Comparison of ENCODE assay signal across 8 cellular contexts in the genomic region with DNA sequence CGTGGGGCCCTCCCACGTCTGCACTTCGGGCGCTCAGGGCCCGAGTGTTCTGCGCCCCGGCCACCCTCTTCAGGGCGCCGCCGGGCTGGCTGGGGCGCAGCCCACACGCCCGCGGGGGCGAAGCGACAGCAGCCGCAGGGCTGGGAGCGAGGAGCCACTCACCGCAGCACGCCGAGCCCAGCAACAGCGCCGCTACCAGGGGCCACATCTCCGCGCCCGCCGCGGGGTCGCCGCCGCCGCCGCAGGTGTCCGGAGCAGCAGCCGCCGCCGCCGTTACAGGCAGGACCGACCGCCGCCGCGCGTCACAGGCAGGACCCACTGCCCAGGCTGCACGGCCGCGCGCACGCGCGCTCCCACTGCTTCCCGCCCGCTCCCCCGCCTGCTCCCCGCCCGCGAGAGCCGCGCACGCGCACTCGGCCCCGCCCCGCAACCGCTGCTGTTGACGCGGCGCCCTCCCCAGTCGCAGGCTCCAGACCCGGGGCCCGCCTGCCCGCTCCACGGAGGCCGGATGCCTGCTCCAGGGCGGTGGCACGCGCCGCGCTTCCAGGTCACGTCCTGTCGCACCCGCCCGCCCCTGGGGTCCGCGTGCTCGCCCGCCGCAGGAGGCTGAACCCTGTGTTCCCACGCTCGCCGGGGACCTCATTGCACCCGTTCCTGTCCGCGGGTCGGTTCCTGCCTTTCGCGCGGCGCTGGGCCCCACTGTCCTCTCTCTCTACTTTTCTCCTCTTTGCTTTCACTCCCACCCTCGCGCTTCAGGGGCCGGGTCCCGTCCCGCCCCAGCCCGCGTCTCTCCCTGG.
DNase-seq lines count a peak whose midpoint lies in the region; ATAC-seq and TF ChIP-seq lines count a peak whose summit lies in the region.

Gene CD47, minus strand, starts transcription at position 331 of the 797 bp plus-strand sequence. Its CDS starts 123 bp downstream, at position 208.

- peak within 1 kb of the TSS; percentile 86 for H3K27ac ChIP-seq in substantia nigra (ENCODE audit: low read depth, low read length, poor library complexity, severe bottlenecking)

- TF ChIP-seq CTCF in HFF-Myc (IDR thresholded peaks at IDR 0.05; ENCODE audit: low read depth, low read length, missing control alignments) (no peak), NB4 (IDR thresholded peaks at IDR 0.05; ENCODE audit: low read depth, low read length) (no peak)

- peak within 1 kb of the TSS; percentile 90 for H3K4me3 ChIP-seq in HFF-Myc (replicated peaks; ENCODE audit: low read depth, low read length)
- H3K4me3 ChIP-seq in NB4 (ENCODE audit: low read depth, low read length): peak within 1 kb of the TSS; percentile 85

- TF ChIP-seq POLR2A in NB4 (IDR thresholded peaks at IDR 0.05; ENCODE audit: extremely low read depth, insufficient read length): peak; percentile 65

- DNase-seq in GM03348 (ENCODE audit: low spot score) (peak; percentile 100), HFF-Myc (ENCODE audit: extremely low read depth, low read depth) (peak; percentile 30), NB4 (ENCODE audit: low read depth) (peak; percentile 93), germinal center (ENCODE audit: low spot score) (peak; percentile 98), nucleus accumbens (lab: John Stamatoyannopoulos, UW) (peak; percentile 33 to 95 (median 90)), substantia nigra (lab: John Stamatoyannopoulos, UW) (peak; percentile 64 to 98 (median 90))
- DNase-seq in activated naive CD4-positive, alpha-beta T cell treated with anti-CD3 and anti-CD28 coated beads, Interleukin-2, amount 50 U/mL, for 16 hours: peak; percentile 95

- ATAC-seq in SK-N-SH treated with all-trans-retinoic acid at 6 μM for 48 hours: peak; percentile 84

TF ChIP-seq in SK-N-SH treated with all-trans-retinoic acid at 6 μM for 48 hours, 23 proteins besides CTCF, POLR2A, EP300 and RAD21:
- no peak for TF ChIP-seq OSR1 (CRISPR knock-in tag; IDR thresholded peaks at IDR 0.05)
- TF ChIP-seq ZNF70 (CRISPR knock-in tag; IDR thresholded peaks at IDR 0.05): 0 out of 2 replicates have a peak, but pooled peaks have one; percentile 29
- TF ChIP-seq TSHZ2 (CRISPR knock-in tag; IDR thresholded peaks at IDR 0.05): peak; percentile 59; the same call in 1 of the 2 replicates
- no peak for TF ChIP-seq PATZ1 (CRISPR knock-in tag; IDR thresholded peaks at IDR 0.05; ENCODE audit: borderline replicate concordance)
- TF ChIP-seq, protein P1, sequence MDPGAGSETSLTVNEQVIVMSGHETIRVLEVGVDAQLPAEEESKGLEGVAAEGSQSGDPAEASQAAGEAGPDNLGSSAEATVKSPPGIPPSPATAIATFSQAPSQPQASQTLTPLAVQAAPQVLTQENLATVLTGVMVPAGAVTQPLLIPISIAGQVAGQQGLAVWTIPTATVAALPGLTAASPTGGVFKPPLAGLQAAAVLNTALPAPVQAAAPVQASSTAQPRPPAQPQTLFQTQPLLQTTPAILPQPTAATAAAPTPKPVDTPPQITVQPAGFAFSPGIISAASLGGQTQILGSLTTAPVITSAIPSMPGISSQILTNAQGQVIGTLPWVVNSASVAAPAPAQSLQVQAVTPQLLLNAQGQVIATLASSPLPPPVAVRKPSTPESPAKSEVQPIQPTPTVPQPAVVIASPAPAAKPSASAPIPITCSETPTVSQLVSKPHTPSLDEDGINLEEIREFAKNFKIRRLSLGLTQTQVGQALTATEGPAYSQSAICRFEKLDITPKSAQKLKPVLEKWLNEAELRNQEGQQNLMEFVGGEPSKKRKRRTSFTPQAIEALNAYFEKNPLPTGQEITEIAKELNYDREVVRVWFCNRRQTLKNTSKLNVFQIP (CRISPR knock-in tag; IDR thresholded peaks at IDR 0.05; ENCODE audit: borderline replicate concordance, low read depth): no peak
- TF ChIP-seq, protein P2, sequence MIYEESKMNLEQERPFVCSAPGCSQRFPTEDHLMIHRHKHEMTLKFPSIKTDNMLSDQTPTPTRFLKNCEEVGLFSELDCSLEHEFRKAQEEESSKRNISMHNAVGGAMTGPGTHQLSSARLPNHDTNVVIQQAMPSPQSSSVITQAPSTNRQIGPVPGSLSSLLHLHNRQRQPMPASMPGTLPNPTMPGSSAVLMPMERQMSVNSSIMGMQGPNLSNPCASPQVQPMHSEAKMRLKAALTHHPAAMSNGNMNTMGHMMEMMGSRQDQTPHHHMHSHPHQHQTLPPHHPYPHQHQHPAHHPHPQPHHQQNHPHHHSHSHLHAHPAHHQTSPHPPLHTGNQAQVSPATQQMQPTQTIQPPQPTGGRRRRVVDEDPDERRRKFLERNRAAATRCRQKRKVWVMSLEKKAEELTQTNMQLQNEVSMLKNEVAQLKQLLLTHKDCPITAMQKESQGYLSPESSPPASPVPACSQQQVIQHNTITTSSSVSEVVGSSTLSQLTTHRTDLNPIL (CRISPR knock-in tag; IDR thresholded peaks at IDR 0.05; ENCODE audit: low read depth): no peak

Comparison
In these comparisons a context has a peak if more than half of its experiments do, and no peak if none do; other contexts are left out.
1. Peak in every context shown above with its lines: DNase-seq, ATAC-seq, H3K4me3 ChIP-seq and H3K27ac ChIP-seq.
2. DNase-seq: peak in every context shown above with its lines; median percentile 100 in GM03348; 98 in germinal center; 95 in activated naive CD4-positive, alpha-beta T cell treated with anti-CD3 and anti-CD28 coated beads, Interleukin-2, amount 50 U/mL, for 16 hours; 93 in NB4; 90 in nucleus accumbens; 90 in substantia nigra; 30 in HFF-Myc.